1 cellular context compared by ENCODE assay signal in the genomic region with DNA sequence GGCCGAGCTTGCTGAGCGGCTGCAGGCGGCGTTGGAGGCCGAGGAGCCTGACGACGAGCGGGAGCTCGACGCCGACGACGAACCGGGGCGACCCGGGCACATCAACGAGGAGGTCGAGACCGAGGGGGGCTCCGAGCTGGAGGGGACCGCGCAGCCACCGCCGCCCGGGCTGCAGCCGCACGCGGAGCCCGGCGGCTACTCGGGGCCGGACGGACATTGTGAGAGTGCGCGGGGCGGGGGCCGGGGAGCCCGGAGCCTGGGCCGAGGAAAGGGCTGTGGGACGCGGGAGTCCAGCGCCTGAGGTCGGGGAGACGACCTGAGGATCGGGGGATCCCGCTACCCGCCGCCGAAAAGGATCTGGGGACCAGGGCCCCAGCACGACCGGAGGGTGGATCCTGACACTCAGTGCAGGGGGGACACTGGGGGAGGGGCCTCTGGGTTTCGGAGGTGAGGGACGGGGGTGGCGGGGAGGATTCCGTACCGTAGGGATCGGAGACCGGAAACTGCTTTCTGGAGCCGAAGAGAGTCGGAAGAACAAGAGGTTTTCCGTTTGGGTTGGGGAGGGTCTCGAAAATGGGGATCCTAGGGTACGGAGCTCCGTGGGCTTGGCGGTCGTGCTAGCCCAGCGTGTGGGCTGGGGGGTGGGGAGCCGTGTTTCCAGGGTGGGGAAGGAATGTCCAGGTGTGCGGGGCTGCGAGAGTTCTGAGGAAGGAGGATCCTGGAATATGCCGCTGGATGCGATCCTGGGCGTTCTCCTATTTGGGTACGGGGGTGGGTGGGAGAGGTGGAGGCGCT.
TF ChIP-seq lines count a peak whose summit lies in the region.

No MANE protein-coding gene starts in this region.

TF ChIP-seq in GM12878, 131 proteins besides CTCF, POLR2A, EP300 and RAD21:
- peak; percentile 98 for TF ChIP-seq LARP7 (IDR thresholded peaks at IDR 0.05)
- no peak for TF ChIP-seq BHLHE40 (IDR thresholded peaks at IDR 0.05; ENCODE audit: borderline replicate concordance in 1 of 2, low read depth in 2 of 2, low read length in 1 of 2)
- TF ChIP-seq CHD4 (IDR thresholded peaks at IDR 0.05) = no peak
- peak; percentile 69 for TF ChIP-seq POLR2AphosphoS5 (IDR thresholded peaks at IDR 0.05; ENCODE audit: low read length)
- TF ChIP-seq NR2F1 (conservative IDR thresholded peaks at IDR 0.05) = peak; percentile 11; the same call in 1 of the 2 replicates
- TF ChIP-seq, protein P1, sequence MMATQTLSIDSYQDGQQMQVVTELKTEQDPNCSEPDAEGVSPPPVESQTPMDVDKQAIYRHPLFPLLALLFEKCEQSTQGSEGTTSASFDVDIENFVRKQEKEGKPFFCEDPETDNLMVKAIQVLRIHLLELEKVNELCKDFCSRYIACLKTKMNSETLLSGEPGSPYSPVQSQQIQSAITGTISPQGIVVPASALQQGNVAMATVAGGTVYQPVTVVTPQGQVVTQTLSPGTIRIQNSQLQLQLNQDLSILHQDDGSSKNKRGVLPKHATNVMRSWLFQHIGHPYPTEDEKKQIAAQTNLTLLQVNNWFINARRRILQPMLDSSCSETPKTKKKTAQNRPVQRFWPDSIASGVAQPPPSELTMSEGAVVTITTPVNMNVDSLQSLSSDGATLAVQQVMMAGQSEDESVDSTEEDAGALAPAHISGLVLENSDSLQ (IDR thresholded peaks at IDR 0.05) = peak; percentile 19; the same call in 1 of the 2 replicates
- TF ChIP-seq MLLT1 (IDR thresholded peaks at IDR 0.05) = 0 out of 2 replicates have a peak, but pooled peaks have one; percentile 26
- TF ChIP-seq GATAD2B (conservative IDR thresholded peaks at IDR 0.05; ENCODE audit: low read depth) = peak; percentile 80; the same call in 1 of the 2 replicates
- TF ChIP-seq, protein P2, sequence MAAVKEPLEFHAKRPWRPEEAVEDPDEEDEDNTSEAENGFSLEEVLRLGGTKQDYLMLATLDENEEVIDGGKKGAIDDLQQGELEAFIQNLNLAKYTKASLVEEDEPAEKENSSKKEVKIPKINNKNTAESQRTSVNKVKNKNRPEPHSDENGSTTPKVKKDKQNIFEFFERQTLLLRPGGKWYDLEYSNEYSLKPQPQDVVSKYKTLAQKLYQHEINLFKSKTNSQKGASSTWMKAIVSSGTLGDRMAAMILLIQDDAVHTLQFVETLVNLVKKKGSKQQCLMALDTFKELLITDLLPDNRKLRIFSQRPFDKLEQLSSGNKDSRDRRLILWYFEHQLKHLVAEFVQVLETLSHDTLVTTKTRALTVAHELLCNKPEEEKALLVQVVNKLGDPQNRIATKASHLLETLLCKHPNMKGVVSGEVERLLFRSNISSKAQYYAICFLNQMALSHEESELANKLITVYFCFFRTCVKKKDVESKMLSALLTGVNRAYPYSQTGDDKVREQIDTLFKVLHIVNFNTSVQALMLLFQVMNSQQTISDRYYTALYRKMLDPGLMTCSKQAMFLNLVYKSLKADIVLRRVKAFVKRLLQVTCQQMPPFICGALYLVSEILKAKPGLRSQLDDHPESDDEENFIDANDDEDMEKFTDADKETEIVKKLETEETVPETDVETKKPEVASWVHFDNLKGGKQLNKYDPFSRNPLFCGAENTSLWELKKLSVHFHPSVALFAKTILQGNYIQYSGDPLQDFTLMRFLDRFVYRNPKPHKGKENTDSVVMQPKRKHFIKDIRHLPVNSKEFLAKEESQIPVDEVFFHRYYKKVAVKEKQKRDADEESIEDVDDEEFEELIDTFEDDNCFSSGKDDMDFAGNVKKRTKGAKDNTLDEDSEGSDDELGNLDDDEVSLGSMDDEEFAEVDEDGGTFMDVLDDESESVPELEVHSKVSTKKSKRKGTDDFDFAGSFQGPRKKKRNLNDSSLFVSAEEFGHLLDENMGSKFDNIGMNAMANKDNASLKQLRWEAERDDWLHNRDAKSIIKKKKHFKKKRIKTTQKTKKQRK (IDR thresholded peaks at IDR 0.05; ENCODE audit: low read depth, low read length) = no peak
- no peak; the same call in 1 of the 2 replicates for TF ChIP-seq MTA3 (IDR thresholded peaks at IDR 0.05; ENCODE audit: borderline replicate concordance, low read length)
- TF ChIP-seq CHD1 (IDR thresholded peaks at IDR 0.05; ENCODE audit: low read depth, low read length) = 0 out of 2 replicates have a peak, but pooled peaks have one; percentile 25
- TF ChIP-seq POU2F2 (IDR thresholded peaks at IDR 0.05; ENCODE audit: borderline replicate concordance, low read depth, low read length) = 0 out of 3 replicates have a peak, but pooled peaks have one; percentile 32
- peak; percentile 78 for TF ChIP-seq DPF2 (IDR thresholded peaks at IDR 0.05)
- TF ChIP-seq ZNF207 (IDR thresholded peaks at IDR 0.05; ENCODE audit: borderline replicate concordance) = no peak
- TF ChIP-seq JUND (IDR thresholded peaks at IDR 0.05; ENCODE audit: low read depth, low read length) = no peak
- TF ChIP-seq BACH1 (IDR thresholded peaks at IDR 0.05; ENCODE audit: borderline replicate concordance) = peak; percentile 74; the same call in 1 of the 2 replicates
- peak; percentile 52; the same call in 1 of the 2 replicates for TF ChIP-seq IKZF1 (conservative IDR thresholded peaks at IDR 0.05)
- peak; percentile 61 for TF ChIP-seq NKRF (conservative IDR thresholded peaks at IDR 0.05)
- TF ChIP-seq IKZF2 (IDR thresholded peaks at IDR 0.05) = peak; percentile 4 to 22; a peak in 2 of 4 replicates
- TF ChIP-seq RBBP5 (conservative IDR thresholded peaks at IDR 0.05) = 0 out of 2 replicates have a peak, but pooled peaks have one; percentile 38
- 0 out of 2 replicates have a peak, but pooled peaks have one; percentile 64 for TF ChIP-seq ZNF687 (IDR thresholded peaks at IDR 0.05)
- 0 out of 2 replicates have a peak, but pooled peaks have one; percentile 10 for TF ChIP-seq CREB1 (IDR thresholded peaks at IDR 0.05; ENCODE audit: low read depth)
- TF ChIP-seq TAF1 (IDR thresholded peaks at IDR 0.05; ENCODE audit: borderline replicate concordance, low read depth, low read length) = peak; percentile 29; the same call in 1 of the 2 replicates
- TF ChIP-seq FOXM1 (IDR thresholded peaks at IDR 0.05; ENCODE audit: low read depth, low read length) = no peak
- TF ChIP-seq ZNF217 (IDR thresholded peaks at IDR 0.05) = 0 out of 2 replicates have a peak, but pooled peaks have one; percentile 49
